In the genomic region with DNA sequence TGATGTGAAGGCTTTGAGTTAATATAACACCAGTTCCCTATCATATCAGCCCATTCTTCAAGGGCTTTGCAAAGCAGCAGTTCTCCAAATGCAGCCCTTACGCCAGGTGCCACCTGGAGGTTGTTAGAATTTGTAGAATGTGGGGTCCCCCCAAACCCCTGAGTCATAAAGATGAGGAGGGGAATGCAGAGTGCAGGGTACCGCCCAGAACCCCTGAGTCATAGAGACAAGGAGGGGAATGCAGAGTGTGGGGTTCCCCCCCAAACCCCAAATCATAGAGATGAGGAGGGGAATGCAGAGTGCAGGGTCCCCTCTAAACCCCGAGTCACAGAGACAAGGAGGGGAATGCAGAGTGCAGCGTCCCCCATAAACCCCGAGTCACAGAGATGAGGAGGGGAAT, we compare ENCODE assay signal across 24 cellular contexts.
"Had no signal": no experiment of that assay in that cellular context is flagged by ENCODE, and none has a peak within 500 bp of the region (broad histone marks: within the 10 kb centered on the region; RNA-seq: fewer than 3 reads in every experiment).

No MANE protein-coding gene starts in this region.

- H3K4me1 ChIP-seq: adrenal gland, Peyer's patch, SJSA1 had no signal

- H3K9me3 Mint-ChIP-seq: T-helper 1 cell treated with Interleukin-12 subunit alpha and Interleukin-12 subunit beta and Interleukin-4 antibody, amounts not matched to agents 30 μg/mL and 1 μg/mL, for 36 hours had no signal

- H3K9ac ChIP-seq: KMS-11 had no signal

- DNase-seq: activated CD4-positive, alpha-beta T cell treated with anti-CD3 and anti-CD28 coated beads for 4 hours; activated CD4-positive, alpha-beta T cell treated with anti-CD3 and anti-CD28 coated beads, Interleukin-2, amount 50 U/mL, for 4 hours; activated CD8-positive, alpha-beta memory T cell treated with anti-CD3 and anti-CD28 coated beads, Interleukin-2, amount 50 U/mL, for 48 hours; activated CD8-positive, alpha-beta T cell treated with anti-CD3 and anti-CD28 coated beads, Interleukin-2, amount 10 ng/mL, durations not matched to agents 7 days and 5 days; activated naive CD4-positive, alpha-beta T cell treated with anti-CD3 and anti-CD28 coated beads, Interleukin-2, amount 50 U/mL, for 16 hours; activated naive CD8-positive, alpha-beta T cell treated with anti-CD3 and anti-CD28 coated beads, Interleukin-2, amount 10 ng/mL, durations not matched to agents 7 days and 5 days; activated T-cell treated with anti-CD3 and anti-CD28 coated beads, Interleukin-2, amount 50 U/mL, for 1 hour; anterior cingulate cortex; central memory CD4-positive, alpha-beta T cell; NCI-H1092 treated with DMSO at 0.1 percent for 48 hours; NCI-H1417 treated with DMSO at 0.1 percent for 48 hours; NCI-H1694; NCI-H2029; NCI-H446; NCI-H524; SHP77 had no signal

- H3K4me2 ChIP-seq: KMS-11 had no signal

- ATAC-seq: activated CD4-positive, CD25-positive, alpha-beta regulatory T cell treated with anti-CD3 and anti-CD28 coated beads, Interleukin-2, amount 50 U/mL, for 24 hours; activated CD8-positive, alpha-beta T cell treated with anti-CD3 and anti-CD28 coated beads, Interleukin-2, amount 10 ng/mL, durations not matched to agents 7 days and 5 days; SK-N-SH treated with all-trans-retinoic acid at 6 μM for 48 hours had no signal

- H3K27ac Mint-ChIP-seq: activated CD8-positive, alpha-beta T cell treated with anti-CD3 and anti-CD28 coated beads, Interleukin-2, amount 10 ng/mL, durations not matched to agents 7 days and 5 days; activated naive CD8-positive, alpha-beta T cell treated with anti-CD3 and anti-CD28 coated beads, Interleukin-2, amount 10 ng/mL, durations not matched to agents 7 days and 5 days; T-helper 1 cell treated with Interleukin-12 subunit alpha and Interleukin-12 subunit beta and Interleukin-4 antibody, amounts not matched to agents 30 μg/mL and 1 μg/mL, for 36 hours had no signal

- H3K27ac ChIP-seq: adrenal gland, KMS-11, Peyer's patch, RWPE1, SJSA1 had no signal

- H3K27me3 Mint-ChIP-seq: activated naive CD8-positive, alpha-beta T cell treated with anti-CD3 and anti-CD28 coated beads, Interleukin-2, amount 10 ng/mL, durations not matched to agents 7 days and 5 days had no signal

- H3K4me3 Mint-ChIP-seq: activated CD8-positive, alpha-beta T cell treated with anti-CD3 and anti-CD28 coated beads, Interleukin-2, amount 10 ng/mL, durations not matched to agents 7 days and 5 days; activated naive CD8-positive, alpha-beta T cell treated with anti-CD3 and anti-CD28 coated beads, Interleukin-2, amount 10 ng/mL, durations not matched to agents 7 days and 5 days; T-helper 1 cell treated with Interleukin-12 subunit alpha and Interleukin-12 subunit beta and Interleukin-4 antibody, amounts not matched to agents 30 μg/mL and 1 μg/mL, for 36 hours had no signal

- H3K4me3 ChIP-seq: adrenal gland, Peyer's patch, SJSA1 had no signal

- H3K36me3 Mint-ChIP-seq: activated naive CD8-positive, alpha-beta T cell treated with anti-CD3 and anti-CD28 coated beads, Interleukin-2, amount 10 ng/mL, durations not matched to agents 7 days and 5 days had no signal

- H3K36me3 ChIP-seq: adrenal gland, Peyer's patch, SJSA1 had no signal

- H3K27me3 ChIP-seq: adrenal gland, Peyer's patch, SJSA1 had no signal

- H3K9me3 ChIP-seq: adrenal gland, Peyer's patch had no signal

- H3K4me1 Mint-ChIP-seq: activated naive CD8-positive, alpha-beta T cell treated with anti-CD3 and anti-CD28 coated beads, Interleukin-2, amount 10 ng/mL, durations not matched to agents 7 days and 5 days had no signal
